ENCODE assay signal across 28 cellular contexts in the genomic region with DNA sequence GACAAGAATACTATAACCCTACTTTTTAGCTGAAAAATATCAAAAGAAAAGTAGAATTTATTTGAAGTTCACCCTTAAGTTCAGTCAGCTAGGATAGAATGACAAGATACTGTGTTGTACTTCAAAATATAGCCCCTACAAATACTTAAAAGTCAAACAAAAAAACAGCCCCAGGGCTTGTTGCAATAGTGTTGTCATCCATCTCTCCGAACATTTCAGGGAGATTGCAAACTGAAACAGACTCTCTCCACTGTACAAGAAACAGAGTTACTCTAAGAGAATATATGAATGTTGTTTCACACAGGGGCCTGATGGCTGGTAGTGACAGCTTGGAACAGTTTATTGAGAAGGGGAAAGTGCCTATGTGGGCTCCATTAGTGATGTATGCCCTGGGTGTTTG.
DNase-seq lines count a peak whose midpoint lies in the region; ATAC-seq, FAIRE-seq and TF ChIP-seq lines count a peak whose summit lies in the region.
"Had no signal": no experiment of that assay in that cellular context is flagged by ENCODE, and none has a peak within 500 bp of the region (broad histone marks: within the 10 kb centered on the region; RNA-seq: fewer than 3 reads in every experiment).

No MANE protein-coding gene starts in this region.

- H3K9me2 ChIP-seq in neural cell (ENCODE audit: insufficient read depth, low read length) = no peaks in the 10 kb centered on the region

- no peaks in the 10 kb centered on the region for H3K79me2 ChIP-seq in neural cell (replicated peaks; ENCODE audit: insufficient read depth, low read length)

- H3K9me3 Mint-ChIP-seq in HFFc6 = no peaks in the 10 kb centered on the region

- H3K27me3 ChIP-seq in neural cell (ENCODE audit: insufficient read depth, low read depth, low read length) = no peaks in the 10 kb centered on the region
- H3K27me3 ChIP-seq: BE2C, vagina had no signal

- H4K20me1 ChIP-seq in neural cell (ENCODE audit: insufficient read depth) = no peaks in the 10 kb centered on the region

- H3F3A ChIP-seq in neural cell (ENCODE audit: insufficient read depth, low read length, poor library complexity, severe bottlenecking) = peaks cover 5% of the 10 kb centered on the region

- 30% methylated on average over 1 of the region's 1 CpG for WGBS in A549 (ENCODE audit: missing lambda C conversion rate)

- H3K36me3 Mint-ChIP-seq in HFFc6 (ENCODE audit: low read depth) = no peaks in the 10 kb centered on the region

- DNase-seq in A549 (ENCODE audit: low read depth in 1 of 2, low spot score in 1 of 2) (no peak), HFFc6 (no peak), choroid plexus epithelial cell (ENCODE audit: low read depth) (peak; percentile 32), NCI-H2107 treated with DMSO at 0.1 percent for 48 hours (lab: John Stamatoyannopoulos, UW; ENCODE audit: unreplicated experiment) (no peak), GM12891 (ENCODE audit: insufficient read length, low spot score) (no peak)
- no peak for DNase-seq in activated CD8-positive, alpha-beta memory T cell treated with anti-CD3 and anti-CD28 coated beads, Interleukin-2, amount 50 U/mL, for 48 hours
- DNase-seq: activated CD4-positive, alpha-beta T cell treated with anti-CD3 and anti-CD28 coated beads, Interleukin-2, amount 50 U/mL, for 4 hours; activated naive CD4-positive, alpha-beta T cell treated with anti-CD3 and anti-CD28 coated beads, Interleukin-2, amount 50 U/mL, for 16 hours; amygdala; BE2C; effector memory CD4-positive, alpha-beta T cell; erythroblast; gastrocnemius medialis; GF-D8; hippocampal formation; mesendoderm; NCI-H1694; NCI-H526; nucleus accumbens; T-helper 1 cell had no signal

- CTCF ChIA-PET in A549 (lab: Yijun Ruan, JAX) = interaction anchor here (0.6 kb wide), 1 partner anchor 287 kb away, joined by 3 read pairs; no protein-coding TSS in a partner anchor

- peaks cover 67% of the 10 kb centered on the region for H3K4me1 Mint-ChIP-seq in HFFc6 (ENCODE audit: low read depth)

- peaks cover 18% of the 10 kb centered on the region; the same call in 2 of the 3 replicates for H3K4me1 ChIP-seq in A549
- H3K4me1 ChIP-seq: BE2C, gastrocnemius medialis, vagina had no signal

- TF ChIP-seq POLR2A in A549 (IDR thresholded peaks at IDR 0.05; ENCODE audit: low read length) (no peak), GM18505 (IDR thresholded peaks at IDR 0.05; ENCODE audit: borderline replicate concordance, extremely low read depth, insufficient read depth, insufficient read length) (no peak), GM12891 (IDR thresholded peaks at IDR 0.05; ENCODE audit: low read depth, low read length) (no peak)

- FAIRE-seq in A549 (lab: Jason Lieb, UNC) = no peak
- FAIRE-seq in GM12891 (lab: Jason Lieb, UNC) = no peak
- FAIRE-seq: colon, K562, RCC 7860 had no signal

- POLR2A ChIA-PET in A549 (lab: Yijun Ruan, JAX) = no interaction called here

- no peaks in the 10 kb centered on the region for H3K27me3 Mint-ChIP-seq in HFFc6 (ENCODE audit: insufficient read depth)
- H3K27me3 Mint-ChIP-seq: stimulated activated naive CD8-positive, alpha-beta T cell treated with anti-CD3 and anti-CD28 coated beads, Interleukin-15, Interleukin-2, amounts not matched to agents 100 ng/mL and 50 ng/mL, for 24 hours had no signal

- TF ChIP-seq CTCF in A549 (IDR thresholded peaks at IDR 0.05) (no peak), HFFc6 (IDR thresholded peaks at IDR 0.05) (no peak), choroid plexus epithelial cell (conservative IDR thresholded peaks at IDR 0.05; ENCODE audit: low read depth, low read length) (no peak), neural cell (IDR thresholded peaks at IDR 0.05; ENCODE audit: poor library complexity, severe bottlenecking) (no peak)

- no peak overlapping the region for H3K9ac ChIP-seq in neural cell (ENCODE audit: low read length)

- no peak overlapping the region for H2AFZ ChIP-seq in neural cell (ENCODE audit: low read depth, low read length)

- ATAC-seq in A549 (no peak), GM18505 (IDR thresholded peaks at IDR 0.05; ENCODE audit: unreplicated experiment) (no peak)
- ATAC-seq: gastrocnemius medialis, K562 had no signal

- H3K4me2 ChIP-seq in A549 (0 out of 3 replicates have a peak overlapping the region, but pooled peaks have one; percentile 13), neural cell (ENCODE audit: low read length) (no peak overlapping the region)

- H3K4me3 Mint-ChIP-seq in HFFc6 = peak overlapping the region; percentile 55
- H3K4me3 Mint-ChIP-seq: stimulated activated naive CD8-positive, alpha-beta T cell treated with anti-CD3 and anti-CD28 coated beads, Interleukin-15, Interleukin-2, amounts not matched to agents 100 ng/mL and 50 ng/mL, for 24 hours had no signal

- H3K27ac ChIP-seq in A549 = no peak overlapping the region
- H3K27ac ChIP-seq in neural cell (ENCODE audit: low read length) = no peak overlapping the region
- H3K27ac ChIP-seq: gastrocnemius medialis, thoracic aorta, vagina had no signal

- H3K4me3 ChIP-seq in A549 (no peak overlapping the region), choroid plexus epithelial cell (ENCODE audit: low read depth, low read length) (no peak overlapping the region), neural cell (ENCODE audit: low read length) (no peak overlapping the region)
- H3K4me3 ChIP-seq: gastrocnemius medialis, K562, thoracic aorta, vagina had no signal

- TF ChIP-seq EP300 in A549 (IDR thresholded peaks at IDR 0.05) (no peak), neural cell (conservative IDR thresholded peaks at IDR 0.05; ENCODE audit: poor library complexity, severe bottlenecking) (peak; percentile 43)

- TF ChIP-seq RAD21 in A549 (conservative IDR thresholded peaks at IDR 0.05 in 1 of 2, IDR thresholded peaks at IDR 0.05 in 1 of 2) (no peak), neural cell (conservative IDR thresholded peaks at IDR 0.05) (no peak)

- H3K27ac Mint-ChIP-seq in HFFc6 = peak overlapping the region; percentile 62
- H3K27ac Mint-ChIP-seq: stimulated activated naive CD8-positive, alpha-beta T cell treated with anti-CD3 and anti-CD28 coated beads, Interleukin-15, Interleukin-2, amounts not matched to agents 100 ng/mL and 50 ng/mL, for 24 hours had no signal

- H3K36me3 ChIP-seq in neural cell (ENCODE audit: insufficient read depth, low read length) = no peaks in the 10 kb centered on the region
- H3K36me3 ChIP-seq: BE2C, gastrocnemius medialis, thoracic aorta, vagina had no signal

- H3K9me3 ChIP-seq in A549 = no peaks in the 10 kb centered on the region
- no peaks in the 10 kb centered on the region for H3K9me3 ChIP-seq in neural cell (ENCODE audit: low read length)
- H3K9me3 ChIP-seq: BE2C, gastrocnemius medialis, thoracic aorta, vagina had no signal

TF ChIP-seq in A549, 52 proteins besides CTCF, POLR2A, EP300 and RAD21 (continues in another document):
- TF ChIP-seq, protein P1, sequence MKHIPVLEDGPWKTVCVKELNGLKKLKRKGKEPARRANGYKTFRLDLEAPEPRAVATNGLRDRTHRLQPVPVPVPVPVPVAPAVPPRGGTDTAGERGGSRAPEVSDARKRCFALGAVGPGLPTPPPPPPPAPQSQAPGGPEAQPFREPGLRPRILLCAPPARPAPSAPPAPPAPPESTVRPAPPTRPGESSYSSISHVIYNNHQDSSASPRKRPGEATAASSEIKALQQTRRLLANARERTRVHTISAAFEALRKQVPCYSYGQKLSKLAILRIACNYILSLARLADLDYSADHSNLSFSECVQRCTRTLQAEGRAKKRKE (CRISPR knock-in tag; IDR thresholded peaks at IDR 0.05; ENCODE audit: low read depth) = no peak
- TF ChIP-seq NR3C1 (IDR thresholded peaks at IDR 0.05) = no peak

TF ChIP-seq in GM12891, 5 proteins besides CTCF, POLR2A, EP300 and RAD21:
- TF ChIP-seq POU2F2 (IDR thresholded peaks at IDR 0.05; ENCODE audit: low read depth, low read length) (no peak), TAF1 (IDR thresholded peaks at IDR 0.05; ENCODE audit: low read depth, low read length) (no peak), POLR2AphosphoS5 (IDR thresholded peaks at IDR 0.05; ENCODE audit: low read depth, low read length) (no peak)
